In the genomic region with DNA sequence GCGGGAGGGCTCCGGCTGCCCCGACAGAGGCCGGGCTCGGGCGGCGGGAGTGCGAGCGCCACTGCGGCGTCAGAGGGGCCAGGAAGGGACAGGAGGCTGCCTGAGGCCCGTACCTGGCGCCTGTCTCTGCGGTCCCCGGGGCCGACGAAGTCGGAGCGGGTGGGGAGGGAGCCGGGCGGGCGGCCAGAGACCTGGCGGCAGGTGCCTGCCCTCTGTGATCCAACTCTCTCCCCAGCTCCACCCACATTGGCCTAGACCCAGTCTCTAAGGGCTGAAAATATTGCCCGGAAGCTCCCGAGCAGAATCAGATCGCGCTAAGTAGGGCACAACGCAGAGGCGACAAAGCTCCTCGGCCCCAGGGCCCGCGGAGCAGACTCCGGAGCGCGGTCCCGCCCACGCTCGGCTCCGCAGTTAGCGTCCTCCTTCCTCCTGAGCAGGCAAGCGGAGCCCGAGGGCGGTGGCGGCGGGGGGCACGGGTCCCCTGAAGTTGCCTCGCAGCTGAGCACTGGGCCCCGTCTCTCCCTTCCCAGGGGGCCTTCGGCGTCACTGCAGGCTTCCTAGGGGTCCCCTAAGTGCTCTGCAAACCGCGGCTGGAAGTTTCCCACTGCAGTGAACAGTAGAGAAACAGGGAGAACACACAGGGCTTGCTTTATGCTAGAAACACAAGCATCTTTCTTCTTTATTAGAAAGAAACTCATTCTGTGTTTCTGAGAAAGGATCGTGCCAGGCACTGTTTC, we compare ENCODE assay signal across 1 cellular context.
TF ChIP-seq lines count a peak whose summit lies in the region.

A gene (plus strand): TSS at position 307 of the 737 bp plus-strand sequence. CDS start 906 bp downstream, outside the sequence.

TF ChIP-seq in K562, 482 proteins besides CTCF, POLR2A, EP300 and RAD21 (continued from another document and continues in another):
- TF ChIP-seq, protein P1, sequence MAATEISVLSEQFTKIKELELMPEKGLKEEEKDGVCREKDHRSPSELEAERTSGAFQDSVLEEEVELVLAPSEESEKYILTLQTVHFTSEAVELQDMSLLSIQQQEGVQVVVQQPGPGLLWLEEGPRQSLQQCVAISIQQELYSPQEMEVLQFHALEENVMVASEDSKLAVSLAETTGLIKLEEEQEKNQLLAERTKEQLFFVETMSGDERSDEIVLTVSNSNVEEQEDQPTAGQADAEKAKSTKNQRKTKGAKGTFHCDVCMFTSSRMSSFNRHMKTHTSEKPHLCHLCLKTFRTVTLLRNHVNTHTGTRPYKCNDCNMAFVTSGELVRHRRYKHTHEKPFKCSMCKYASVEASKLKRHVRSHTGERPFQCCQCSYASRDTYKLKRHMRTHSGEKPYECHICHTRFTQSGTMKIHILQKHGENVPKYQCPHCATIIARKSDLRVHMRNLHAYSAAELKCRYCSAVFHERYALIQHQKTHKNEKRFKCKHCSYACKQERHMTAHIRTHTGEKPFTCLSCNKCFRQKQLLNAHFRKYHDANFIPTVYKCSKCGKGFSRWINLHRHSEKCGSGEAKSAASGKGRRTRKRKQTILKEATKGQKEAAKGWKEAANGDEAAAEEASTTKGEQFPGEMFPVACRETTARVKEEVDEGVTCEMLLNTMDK (IDR thresholded peaks at IDR 0.05; ENCODE audit: borderline replicate concordance, insufficient read depth, low read depth, low read length, poor library complexity, severe bottlenecking) = no peak
- TF ChIP-seq MEF2D (tag; conservative IDR thresholded peaks at IDR 0.05; ENCODE audit: low read depth) (no peak), ATF7 (IDR thresholded peaks at IDR 0.05) (no peak; the same call in 1 of the 2 replicates), ZNF408 (CRISPR knock-in tag; IDR thresholded peaks at IDR 0.05; ENCODE audit: low read depth) (no peak), HNRNPK (IDR thresholded peaks at IDR 0.05; ENCODE audit: low read depth, low read length, poor library complexity, severe bottlenecking) (no peak), KLF6 (CRISPR knock-in tag; IDR thresholded peaks at IDR 0.05; ENCODE audit: borderline replicate concordance) (no peak), ILF3 (IDR thresholded peaks at IDR 0.05; ENCODE audit: borderline replicate concordance) (no peak), SMARCB1 (IDR thresholded peaks at IDR 0.05; ENCODE audit: insufficient read length, low read depth) (no peak), KLF16 (IDR thresholded peaks at IDR 0.05) (no peak), HCFC1 (IDR thresholded peaks at IDR 0.05; ENCODE audit: low read depth, low read length) (no peak), HNRNPLL (IDR thresholded peaks at IDR 0.05; ENCODE audit: low read depth, low read length, poor library complexity, severe bottlenecking) (peak; percentile 96), TCFL5 (CRISPR knock-in tag; conservative IDR thresholded peaks at IDR 0.05) (no peak), GATAD2B (IDR thresholded peaks at IDR 0.05; ENCODE audit: borderline replicate concordance) (no peak), SIN3A (IDR thresholded peaks at IDR 0.05; ENCODE audit: borderline replicate concordance in 2 of 2, control insufficient read depth in 1 of 2, low read depth in 2 of 2, low read length in 2 of 2) (peak; percentile 19 to 50; a peak in 1 of 4 replicates), SETDB1 (IDR thresholded peaks at IDR 0.05; ENCODE audit: low read length) (no peak), GATA2 (CRISPR knock-in tag; IDR thresholded peaks at IDR 0.05) (no peak), CBX8 (IDR thresholded peaks at IDR 0.05; ENCODE audit: borderline replicate concordance, extremely low read depth, low read depth, low read length, poor library complexity, severe bottlenecking) (no peak), NUFIP1 (IDR thresholded peaks at IDR 0.05; ENCODE audit: partially characterized antibody) (no peak)
- TF ChIP-seq, protein P2, sequence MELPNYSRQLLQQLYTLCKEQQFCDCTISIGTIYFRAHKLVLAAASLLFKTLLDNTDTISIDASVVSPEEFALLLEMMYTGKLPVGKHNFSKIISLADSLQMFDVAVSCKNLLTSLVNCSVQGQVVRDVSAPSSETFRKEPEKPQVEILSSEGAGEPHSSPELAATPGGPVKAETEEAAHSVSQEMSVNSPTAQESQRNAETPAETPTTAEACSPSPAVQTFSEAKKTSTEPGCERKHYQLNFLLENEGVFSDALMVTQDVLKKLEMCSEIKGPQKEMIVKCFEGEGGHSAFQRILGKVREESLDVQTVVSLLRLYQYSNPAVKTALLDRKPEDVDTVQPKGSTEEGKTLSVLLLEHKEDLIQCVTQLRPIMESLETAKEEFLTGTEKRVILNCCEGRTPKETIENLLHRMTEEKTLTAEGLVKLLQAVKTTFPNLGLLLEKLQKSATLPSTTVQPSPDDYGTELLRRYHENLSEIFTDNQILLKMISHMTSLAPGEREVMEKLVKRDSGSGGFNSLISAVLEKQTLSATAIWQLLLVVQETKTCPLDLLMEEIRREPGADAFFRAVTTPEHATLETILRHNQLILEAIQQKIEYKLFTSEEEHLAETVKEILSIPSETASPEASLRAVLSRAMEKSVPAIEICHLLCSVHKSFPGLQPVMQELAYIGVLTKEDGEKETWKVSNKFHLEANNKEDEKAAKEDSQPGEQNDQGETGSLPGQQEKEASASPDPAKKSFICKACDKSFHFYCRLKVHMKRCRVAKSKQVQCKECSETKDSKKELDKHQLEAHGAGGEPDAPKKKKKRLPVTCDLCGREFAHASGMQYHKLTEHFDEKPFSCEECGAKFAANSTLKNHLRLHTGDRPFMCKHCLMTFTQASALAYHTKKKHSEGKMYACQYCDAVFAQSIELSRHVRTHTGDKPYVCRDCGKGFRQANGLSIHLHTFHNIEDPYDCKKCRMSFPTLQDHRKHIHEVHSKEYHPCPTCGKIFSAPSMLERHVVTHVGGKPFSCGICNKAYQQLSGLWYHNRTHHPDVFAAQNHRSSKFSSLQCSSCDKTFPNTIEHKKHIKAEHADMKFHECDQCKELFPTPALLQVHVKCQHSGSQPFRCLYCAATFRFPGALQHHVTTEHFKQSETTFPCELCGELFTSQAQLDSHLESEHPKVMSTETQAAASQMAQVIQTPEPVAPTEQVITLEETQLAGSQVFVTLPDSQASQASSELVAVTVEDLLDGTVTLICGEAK (IDR thresholded peaks at IDR 0.05) = no peak
- TF ChIP-seq, protein P2 (CRISPR knock-in tag; IDR thresholded peaks at IDR 0.05) = no peak
- TF ChIP-seq, protein P3, sequence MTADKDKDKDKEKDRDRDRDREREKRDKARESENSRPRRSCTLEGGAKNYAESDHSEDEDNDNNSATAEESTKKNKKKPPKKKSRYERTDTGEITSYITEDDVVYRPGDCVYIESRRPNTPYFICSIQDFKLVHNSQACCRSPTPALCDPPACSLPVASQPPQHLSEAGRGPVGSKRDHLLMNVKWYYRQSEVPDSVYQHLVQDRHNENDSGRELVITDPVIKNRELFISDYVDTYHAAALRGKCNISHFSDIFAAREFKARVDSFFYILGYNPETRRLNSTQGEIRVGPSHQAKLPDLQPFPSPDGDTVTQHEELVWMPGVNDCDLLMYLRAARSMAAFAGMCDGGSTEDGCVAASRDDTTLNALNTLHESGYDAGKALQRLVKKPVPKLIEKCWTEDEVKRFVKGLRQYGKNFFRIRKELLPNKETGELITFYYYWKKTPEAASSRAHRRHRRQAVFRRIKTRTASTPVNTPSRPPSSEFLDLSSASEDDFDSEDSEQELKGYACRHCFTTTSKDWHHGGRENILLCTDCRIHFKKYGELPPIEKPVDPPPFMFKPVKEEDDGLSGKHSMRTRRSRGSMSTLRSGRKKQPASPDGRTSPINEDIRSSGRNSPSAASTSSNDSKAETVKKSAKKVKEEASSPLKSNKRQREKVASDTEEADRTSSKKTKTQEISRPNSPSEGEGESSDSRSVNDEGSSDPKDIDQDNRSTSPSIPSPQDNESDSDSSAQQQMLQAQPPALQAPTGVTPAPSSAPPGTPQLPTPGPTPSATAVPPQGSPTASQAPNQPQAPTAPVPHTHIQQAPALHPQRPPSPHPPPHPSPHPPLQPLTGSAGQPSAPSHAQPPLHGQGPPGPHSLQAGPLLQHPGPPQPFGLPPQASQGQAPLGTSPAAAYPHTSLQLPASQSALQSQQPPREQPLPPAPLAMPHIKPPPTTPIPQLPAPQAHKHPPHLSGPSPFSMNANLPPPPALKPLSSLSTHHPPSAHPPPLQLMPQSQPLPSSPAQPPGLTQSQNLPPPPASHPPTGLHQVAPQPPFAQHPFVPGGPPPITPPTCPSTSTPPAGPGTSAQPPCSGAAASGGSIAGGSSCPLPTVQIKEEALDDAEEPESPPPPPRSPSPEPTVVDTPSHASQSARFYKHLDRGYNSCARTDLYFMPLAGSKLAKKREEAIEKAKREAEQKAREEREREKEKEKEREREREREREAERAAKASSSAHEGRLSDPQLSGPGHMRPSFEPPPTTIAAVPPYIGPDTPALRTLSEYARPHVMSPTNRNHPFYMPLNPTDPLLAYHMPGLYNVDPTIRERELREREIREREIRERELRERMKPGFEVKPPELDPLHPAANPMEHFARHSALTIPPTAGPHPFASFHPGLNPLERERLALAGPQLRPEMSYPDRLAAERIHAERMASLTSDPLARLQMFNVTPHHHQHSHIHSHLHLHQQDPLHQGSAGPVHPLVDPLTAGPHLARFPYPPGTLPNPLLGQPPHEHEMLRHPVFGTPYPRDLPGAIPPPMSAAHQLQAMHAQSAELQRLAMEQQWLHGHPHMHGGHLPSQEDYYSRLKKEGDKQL (CRISPR knock-in tag; IDR thresholded peaks at IDR 0.05; ENCODE audit: borderline replicate concordance) = no peak
- TF ChIP-seq, protein P4, sequence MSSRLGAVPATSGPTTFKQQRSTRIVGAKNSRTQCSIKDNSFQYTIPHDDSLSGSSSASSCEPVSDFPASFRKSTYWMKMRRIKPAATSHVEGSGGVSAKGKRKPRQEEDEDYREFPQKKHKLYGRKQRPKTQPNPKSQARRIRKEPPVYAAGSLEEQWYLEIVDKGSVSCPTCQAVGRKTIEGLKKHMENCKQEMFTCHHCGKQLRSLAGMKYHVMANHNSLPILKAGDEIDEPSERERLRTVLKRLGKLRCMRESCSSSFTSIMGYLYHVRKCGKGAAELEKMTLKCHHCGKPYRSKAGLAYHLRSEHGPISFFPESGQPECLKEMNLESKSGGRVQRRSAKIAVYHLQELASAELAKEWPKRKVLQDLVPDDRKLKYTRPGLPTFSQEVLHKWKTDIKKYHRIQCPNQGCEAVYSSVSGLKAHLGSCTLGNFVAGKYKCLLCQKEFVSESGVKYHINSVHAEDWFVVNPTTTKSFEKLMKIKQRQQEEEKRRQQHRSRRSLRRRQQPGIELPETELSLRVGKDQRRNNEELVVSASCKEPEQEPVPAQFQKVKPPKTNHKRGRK (tag; IDR thresholded peaks at IDR 0.05) = no peak
- TF ChIP-seq, protein P5, sequence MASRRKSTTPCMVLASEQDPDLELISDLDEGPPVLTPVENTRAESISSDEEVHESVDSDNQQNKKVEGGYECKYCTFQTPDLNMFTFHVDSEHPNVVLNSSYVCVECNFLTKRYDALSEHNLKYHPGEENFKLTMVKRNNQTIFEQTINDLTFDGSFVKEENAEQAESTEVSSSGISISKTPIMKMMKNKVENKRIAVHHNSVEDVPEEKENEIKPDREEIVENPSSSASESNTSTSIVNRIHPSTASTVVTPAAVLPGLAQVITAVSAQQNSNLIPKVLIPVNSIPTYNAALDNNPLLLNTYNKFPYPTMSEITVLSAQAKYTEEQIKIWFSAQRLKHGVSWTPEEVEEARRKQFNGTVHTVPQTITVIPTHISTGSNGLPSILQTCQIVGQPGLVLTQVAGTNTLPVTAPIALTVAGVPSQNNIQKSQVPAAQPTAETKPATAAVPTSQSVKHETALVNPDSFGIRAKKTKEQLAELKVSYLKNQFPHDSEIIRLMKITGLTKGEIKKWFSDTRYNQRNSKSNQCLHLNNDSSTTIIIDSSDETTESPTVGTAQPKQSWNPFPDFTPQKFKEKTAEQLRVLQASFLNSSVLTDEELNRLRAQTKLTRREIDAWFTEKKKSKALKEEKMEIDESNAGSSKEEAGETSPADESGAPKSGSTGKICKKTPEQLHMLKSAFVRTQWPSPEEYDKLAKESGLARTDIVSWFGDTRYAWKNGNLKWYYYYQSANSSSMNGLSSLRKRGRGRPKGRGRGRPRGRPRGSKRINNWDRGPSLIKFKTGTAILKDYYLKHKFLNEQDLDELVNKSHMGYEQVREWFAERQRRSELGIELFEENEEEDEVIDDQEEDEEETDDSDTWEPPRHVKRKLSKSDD (conservative IDR thresholded peaks at IDR 0.05; ENCODE audit: low read length) = no peak
- TF ChIP-seq, protein P6, sequence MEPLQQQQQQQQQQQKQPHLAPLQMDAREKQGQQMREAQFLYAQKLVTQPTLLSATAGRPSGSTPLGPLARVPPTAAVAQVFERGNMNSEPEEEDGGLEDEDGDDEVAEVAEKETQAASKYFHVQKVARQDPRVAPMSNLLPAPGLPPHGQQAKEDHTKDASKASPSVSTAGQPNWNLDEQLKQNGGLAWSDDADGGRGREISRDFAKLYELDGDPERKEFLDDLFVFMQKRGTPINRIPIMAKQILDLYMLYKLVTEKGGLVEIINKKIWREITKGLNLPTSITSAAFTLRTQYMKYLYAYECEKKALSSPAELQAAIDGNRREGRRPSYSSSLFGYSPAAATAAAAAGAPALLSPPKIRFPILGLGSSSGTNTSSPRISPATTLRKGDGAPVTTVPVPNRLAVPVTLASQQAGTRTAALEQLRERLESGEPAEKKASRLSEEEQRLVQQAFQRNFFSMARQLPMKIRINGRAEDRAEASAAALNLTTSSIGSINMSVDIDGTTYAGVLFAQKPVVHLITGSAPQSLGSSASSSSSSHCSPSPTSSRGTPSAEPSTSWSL (CRISPR knock-in tag; IDR thresholded peaks at IDR 0.05; ENCODE audit: borderline replicate concordance) = no peak
- TF ChIP-seq, protein P7, sequence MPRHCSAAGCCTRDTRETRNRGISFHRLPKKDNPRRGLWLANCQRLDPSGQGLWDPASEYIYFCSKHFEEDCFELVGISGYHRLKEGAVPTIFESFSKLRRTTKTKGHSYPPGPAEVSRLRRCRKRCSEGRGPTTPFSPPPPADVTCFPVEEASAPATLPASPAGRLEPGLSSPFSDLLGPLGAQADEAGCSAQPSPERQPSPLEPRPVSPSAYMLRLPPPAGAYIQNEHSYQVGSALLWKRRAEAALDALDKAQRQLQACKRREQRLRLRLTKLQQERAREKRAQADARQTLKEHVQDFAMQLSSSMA (CRISPR knock-in tag; IDR thresholded peaks at IDR 0.05) = no peak
